ENCODE assay signal across 9 cellular contexts in the genomic region with DNA sequence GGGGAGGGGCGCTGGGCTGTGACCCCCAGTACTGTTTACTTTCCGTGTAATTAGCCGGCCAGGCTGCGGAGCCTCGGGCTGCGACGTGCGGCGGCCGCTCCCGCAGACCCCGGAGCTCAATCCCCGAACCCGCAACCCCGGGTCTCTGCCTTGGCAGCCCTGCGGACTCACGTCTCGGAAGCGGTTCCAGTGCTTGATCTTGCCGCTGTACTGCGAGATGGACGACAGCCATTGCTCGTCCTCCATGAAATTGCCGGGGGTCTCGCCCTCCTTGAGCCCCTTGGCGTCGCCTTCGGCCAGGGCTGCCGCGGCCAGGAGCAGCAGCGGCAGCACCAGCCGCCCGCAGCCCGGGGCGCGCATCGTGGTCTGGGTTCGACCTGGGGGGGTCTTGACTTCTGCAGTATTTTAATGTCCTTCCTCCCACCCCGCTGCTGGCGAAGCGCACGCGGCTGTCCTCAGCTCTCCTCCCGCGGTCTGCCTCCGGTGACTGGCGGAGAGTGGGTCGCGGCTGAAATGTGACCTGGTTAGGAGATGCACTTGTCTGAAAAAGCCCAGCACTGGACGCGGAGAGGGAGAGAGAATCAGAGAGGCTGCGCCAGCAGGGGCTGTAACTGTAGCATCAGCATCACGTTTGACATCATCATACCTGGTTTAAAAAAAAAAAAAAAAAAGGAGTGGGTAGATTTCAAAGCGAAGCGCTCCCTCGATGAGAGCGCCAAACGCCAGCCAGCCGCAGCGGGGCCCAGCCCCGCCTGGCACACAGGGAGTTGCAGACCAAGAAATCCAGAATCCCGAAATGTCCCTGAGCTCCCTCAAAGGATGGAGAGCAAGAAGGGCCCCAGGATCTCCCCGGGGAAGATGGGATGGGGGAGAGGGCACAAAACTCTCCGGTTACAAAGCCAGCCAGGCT. TPM values are rescaled to one million over a fixed set of nuclear protein-coding genes. Genes with fewer than 3 reads are reported as not detected.
DNase-seq lines count a peak whose midpoint lies in the region; ATAC-seq, FAIRE-seq and TF ChIP-seq lines count a peak whose summit lies in the region.
"Had no signal": no experiment of that assay in that cellular context is flagged by ENCODE, and none has a peak within 500 bp of the region (broad histone marks: within the 10 kb centered on the region; RNA-seq: fewer than 3 reads in every experiment).

Gene SPOCK2 (minus strand): TSS at position 583 of the 910 bp plus-strand sequence. CDS start 223 bp downstream, at position 360.

- no peak within 1 kb of the TSS for H4K12ac ChIP-seq in trophoblast cell (ENCODE audit: low read depth, low read length)

- no CpG with 5 or more reads among the region's 64 CpGs for whole genome bisulfite sequencing in trophoblast cell (ENCODE audit: extremely low coverage, insufficient coverage, insufficient read length)

- ATAC-seq in Right ventricle myocardium superior (ENCODE audit: poor library complexity): peak; percentile 35

- H2AK5ac ChIP-seq in trophoblast cell (ENCODE audit: low read length): no peak within 1 kb of the TSS

- peaks cover 48% of the 10 kb centered on the region for H3K4me1 Mint-ChIP-seq in CD14-positive monocyte

- TF ChIP-seq CTCF in CD14-positive monocyte (IDR thresholded peaks at IDR 0.05): no peak
- no peak for TF ChIP-seq CTCF in vagina (IDR thresholded peaks at IDR 0.05)

- H3K27me3 ChIP-seq in trophoblast cell (ENCODE audit: insufficient read depth, low read length): peaks cover 24% of the 10 kb centered on the region
- H3K27me3 ChIP-seq in vagina: peaks cover 13% of the 10 kb centered on the region

- H3K4me1 ChIP-seq in trophoblast cell (ENCODE audit: control insufficient read depth in 1 of 2, insufficient read depth in 2 of 2, low read length in 2 of 2): peaks cover 9 to 18% of the 10 kb centered on the region in 2 experiments
- H3K4me1 ChIP-seq in vagina: peaks cover 20% of the 10 kb centered on the region

- H2BK120ac ChIP-seq in trophoblast cell (ENCODE audit: insufficient read depth, low read length, poor library complexity): no peak within 1 kb of the TSS

- peaks cover 7 to 14% of the 10 kb centered on the region in 2 donors for H3K36me3 Mint-ChIP-seq in CD14-positive monocyte

- no peak within 1 kb of the TSS for H4K91ac ChIP-seq in trophoblast cell (ENCODE audit: low read depth, low read length)

- H4K8ac ChIP-seq in trophoblast cell (ENCODE audit: low read depth, low read length): no peak within 1 kb of the TSS

- peaks cover 34 to 43% (median 34%) of the 10 kb centered on the region in 3 donors for H3K27me3 Mint-ChIP-seq in CD14-positive monocyte (ENCODE audit: low read depth in 3 of 3)

- H3K4me2 ChIP-seq in trophoblast cell (ENCODE audit: low read length): peak within 1 kb of the TSS; percentile 60

- no peak within 1 kb of the TSS for H2BK5ac ChIP-seq in trophoblast cell (ENCODE audit: low read depth, low read length, poor library complexity)

- H3K9me3 Mint-ChIP-seq in CD14-positive monocyte: peaks cover 0 to 25% (median 6%) of the 10 kb centered on the region in 7 donors

- no peak within 1 kb of the TSS for H3K18ac ChIP-seq in trophoblast cell (ENCODE audit: low read length)

- no peak within 1 kb of the TSS for H2AFZ ChIP-seq in trophoblast cell (ENCODE audit: insufficient read depth, low read length, poor library complexity)

- H3K27ac ChIP-seq in trophoblast cell (ENCODE audit: low read depth, low read length) (no peak within 1 kb of the TSS), vagina (peak within 1 kb of the TSS; percentile 63)

- no peak for FAIRE-seq in H54 (lab: Jason Lieb, UNC)
- FAIRE-seq: GM18507 had no signal

- H3K14ac ChIP-seq in trophoblast cell (ENCODE audit: low read length): no peak within 1 kb of the TSS

- no peaks in the 10 kb centered on the region for H3K36me3 ChIP-seq in trophoblast cell (ENCODE audit: control insufficient read depth in 1 of 2, insufficient read depth in 2 of 2, low read length in 2 of 2)
- no peaks in the 10 kb centered on the region for H3K36me3 ChIP-seq in vagina

- H3K27ac Mint-ChIP-seq in CD14-positive monocyte: peak within 1 kb of the TSS in 2 of 7 donors; percentile 9 to 60

- TF ChIP-seq POLR2A in vagina (IDR thresholded peaks at IDR 0.05): peak in 1 of 2 donors; percentile 9
- TF ChIP-seq POLR2A in H54 (IDR thresholded peaks at IDR 0.05; ENCODE audit: low read depth, low read length): no peak

- H3K4me3 Mint-ChIP-seq in CD14-positive monocyte: peak within 1 kb of the TSS; percentile 86 to 96

- H3K4me3 ChIP-seq in trophoblast cell (ENCODE audit: low read depth, low read length) (no peak within 1 kb of the TSS), vagina (peak within 1 kb of the TSS; percentile 40 to 47)

- DNase-seq in CD14-positive monocyte (ENCODE audit: low spot score) (no peak), NCI-H69 (lab: John Stamatoyannopoulos, UW) (peak; percentile 50), Right ventricle myocardium superior (no peak), trophoblast cell (peak in 1 of 2 donors; percentile 13), vagina (ENCODE audit: extremely low spot score in 2 of 2) (no peak), H54 (ENCODE audit: insufficient read length, low spot score) (no peak), RKO (ENCODE audit: low spot score) (no peak)
- DNase-seq in activated effector memory CD4-positive, alpha-beta T cell treated with anti-CD3 and anti-CD28 coated beads, Interleukin-2, amount 50 U/mL, for 16 hours: peak; percentile 90

- no peak within 1 kb of the TSS for H3K23ac ChIP-seq in trophoblast cell (ENCODE audit: low read length)

- H3K79me1 ChIP-seq in trophoblast cell (ENCODE audit: low read length): no peaks in the 10 kb centered on the region

- H3K9me3 ChIP-seq in trophoblast cell (ENCODE audit: insufficient read depth, low read depth, low read length): peaks cover 2% of the 10 kb centered on the region
- no peaks in the 10 kb centered on the region for H3K9me3 ChIP-seq in vagina

- no peak within 1 kb of the TSS for H3K9ac ChIP-seq in trophoblast cell (ENCODE audit: low read length)

- H3K4ac ChIP-seq in trophoblast cell (ENCODE audit: low read depth, low read length): no peak within 1 kb of the TSS

- no peaks in the 10 kb centered on the region for H3K79me2 ChIP-seq in trophoblast cell (ENCODE audit: control insufficient read depth, insufficient read depth, low read length, poor library complexity)

- H2BK12ac ChIP-seq in trophoblast cell (ENCODE audit: low read length): no peak within 1 kb of the TSS

- intact Hi-C loops in CD14-positive monocyte (cut with micrococcal nuclease) (no loop called here), Right ventricle myocardium superior (cut with DNase I) (no loop called here), vagina (cut with DNase I) (no loop called here)

RNA-seq across cellular contexts. Expression of gene SPOCK2, which starts in this region (rescaled TPM):
- 1 to 10 TPM in 1 of 2 donors, under 1 TPM in 1; 0.45 to 1.6 TPM for polyA plus RNA-seq in CD14-positive monocyte
- total RNA-seq in Right ventricle myocardium superior (9.6 TPM), vagina (46.9 TPM)
- polyA plus RNA-seq in trophoblast cell (2013): 0.49 and 0.52 TPM in 2 replicates

Comparison
In these comparisons a context has a peak if more than half of its experiments do, and no peak if none do; other contexts are left out.
1. DNase-seq: peak in NCI-H69 (single experiment) and activated effector memory CD4-positive, alpha-beta T cell treated with anti-CD3 and anti-CD28 coated beads, Interleukin-2, amount 50 U/mL, for 16 hours (single experiment); none in CD14-positive monocyte (single experiment), Right ventricle myocardium superior (single experiment), vagina (0 of 2), H54 (single experiment) and RKO (single experiment).